In genomic region chr6:71855406-71855805, GRCh38 we compare ENCODE assay signal across 2 cellular contexts.
TF ChIP-seq lines count a peak whose summit lies in the region.

No MANE protein-coding gene starts in this region.

TF ChIP-seq in SK-N-SH, 30 proteins besides CTCF, POLR2A, EP300 and RAD21:
- TF ChIP-seq, protein P1, sequence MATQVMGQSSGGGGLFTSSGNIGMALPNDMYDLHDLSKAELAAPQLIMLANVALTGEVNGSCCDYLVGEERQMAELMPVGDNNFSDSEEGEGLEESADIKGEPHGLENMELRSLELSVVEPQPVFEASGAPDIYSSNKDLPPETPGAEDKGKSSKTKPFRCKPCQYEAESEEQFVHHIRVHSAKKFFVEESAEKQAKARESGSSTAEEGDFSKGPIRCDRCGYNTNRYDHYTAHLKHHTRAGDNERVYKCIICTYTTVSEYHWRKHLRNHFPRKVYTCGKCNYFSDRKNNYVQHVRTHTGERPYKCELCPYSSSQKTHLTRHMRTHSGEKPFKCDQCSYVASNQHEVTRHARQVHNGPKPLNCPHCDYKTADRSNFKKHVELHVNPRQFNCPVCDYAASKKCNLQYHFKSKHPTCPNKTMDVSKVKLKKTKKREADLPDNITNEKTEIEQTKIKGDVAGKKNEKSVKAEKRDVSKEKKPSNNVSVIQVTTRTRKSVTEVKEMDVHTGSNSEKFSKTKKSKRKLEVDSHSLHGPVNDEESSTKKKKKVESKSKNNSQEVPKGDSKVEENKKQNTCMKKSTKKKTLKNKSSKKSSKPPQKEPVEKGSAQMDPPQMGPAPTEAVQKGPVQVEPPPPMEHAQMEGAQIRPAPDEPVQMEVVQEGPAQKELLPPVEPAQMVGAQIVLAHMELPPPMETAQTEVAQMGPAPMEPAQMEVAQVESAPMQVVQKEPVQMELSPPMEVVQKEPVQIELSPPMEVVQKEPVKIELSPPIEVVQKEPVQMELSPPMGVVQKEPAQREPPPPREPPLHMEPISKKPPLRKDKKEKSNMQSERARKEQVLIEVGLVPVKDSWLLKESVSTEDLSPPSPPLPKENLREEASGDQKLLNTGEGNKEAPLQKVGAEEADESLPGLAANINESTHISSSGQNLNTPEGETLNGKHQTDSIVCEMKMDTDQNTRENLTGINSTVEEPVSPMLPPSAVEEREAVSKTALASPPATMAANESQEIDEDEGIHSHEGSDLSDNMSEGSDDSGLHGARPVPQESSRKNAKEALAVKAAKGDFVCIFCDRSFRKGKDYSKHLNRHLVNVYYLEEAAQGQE (IDR thresholded peaks at IDR 0.05; ENCODE audit: low read depth, low read length) = no peak
- TF ChIP-seq SMC3 (IDR thresholded peaks at IDR 0.05; ENCODE audit: low read depth, low read length) = peak; percentile 6; the same call in 1 of the 2 replicates
TF ChIP-seq in SK-N-SH: peak in this region for 1.

TF ChIP-seq in SK-N-SH treated with all-trans-retinoic acid at 6 μM for 48 hours, 23 proteins besides CTCF, POLR2A, EP300 and RAD21 (continued from another document):
- no peak for TF ChIP-seq POU6F1 (CRISPR knock-in tag; IDR thresholded peaks at IDR 0.05; ENCODE audit: borderline replicate concordance, low read depth)
- no peak for TF ChIP-seq ISL1 (CRISPR knock-in tag; IDR thresholded peaks at IDR 0.05)
- no peak for TF ChIP-seq ZFP3 (CRISPR knock-in tag; IDR thresholded peaks at IDR 0.05)
- no peak for TF ChIP-seq CSDC2 (CRISPR knock-in tag; IDR thresholded peaks at IDR 0.05)
- TF ChIP-seq ARNTL (CRISPR knock-in tag; IDR thresholded peaks at IDR 0.05; ENCODE audit: borderline replicate concordance, low read depth) = no peak
- TF ChIP-seq ZNF8 (CRISPR knock-in tag; IDR thresholded peaks at IDR 0.05) = no peak
- no peak for TF ChIP-seq ZC3H10 (CRISPR knock-in tag; IDR thresholded peaks at IDR 0.05)
- no peak for TF ChIP-seq SNAI2 (CRISPR knock-in tag; IDR thresholded peaks at IDR 0.05)
